ENCODE assay signal across 8 cellular contexts in genomic region chr21:16330340-16331319, GRCh38.
DNase-seq lines count a peak whose midpoint lies in the region; ATAC-seq and TF ChIP-seq lines count a peak whose summit lies in the region.

No MANE protein-coding gene starts in this region.

- H3K4me3 ChIP-seq in Caco-2 (ENCODE audit: low read depth, low read length) (no peak overlapping the region), skeletal muscle cell (ENCODE audit: low read depth, low read length) (no peak overlapping the region)

- H3K27ac Mint-ChIP-seq in Caco-2 (ENCODE audit: unreplicated experiment), result no peak overlapping the region

- BruUV-seq in Caco-2 (replicated peaks; lab: Mats Ljungman, UMichigan), result no TSS peak

- H3K27me3 ChIP-seq in Caco-2 (replicated peaks; ENCODE audit: control insufficient read depth, insufficient read depth, low read length), result no peaks in the 10 kb centered on the region

- no peaks in the 10 kb centered on the region for H3K4me1 ChIP-seq in Caco-2

- intact Hi-C loops in Caco-2 (cut with micrococcal nuclease; ENCODE audit: unreplicated experiment), result loop anchor here (1.0 to 5.0 kb wide), 4 partner anchors 136 to 438 kb away; no protein-coding TSS in a partner anchor

- no peaks in the 10 kb centered on the region for H3K9me3 ChIP-seq in Caco-2

- no peaks in the 10 kb centered on the region for H3K27me3 Mint-ChIP-seq in Caco-2 (ENCODE audit: insufficient read depth, unreplicated experiment)

- no peaks in the 10 kb centered on the region for H3K4me1 Mint-ChIP-seq in Caco-2 (ENCODE audit: low read depth, unreplicated experiment)

- CTCF ChIA-PET in Caco-2 (lab: Charles Lee), result interaction anchor here (0.6 to 1.2 kb wide), 4 partner anchors 137 to 248 kb away, joined by 3 to 5 read pairs (median 3); no protein-coding TSS in a partner anchor

- no peaks in the 10 kb centered on the region for H3K36me3 Mint-ChIP-seq in Caco-2 (ENCODE audit: insufficient read depth, unreplicated experiment)

- ATAC-seq in GM18909 (IDR thresholded peaks at IDR 0.05; ENCODE audit: poor library complexity, unreplicated experiment) (peak; percentile 93), HG03159 (IDR thresholded peaks at IDR 0.05; ENCODE audit: unreplicated experiment) (peak; percentile 96)

- H3K4me3 Mint-ChIP-seq in Caco-2 (ENCODE audit: unreplicated experiment), result no peak overlapping the region

- peak; percentile 28 to 53 for TF ChIP-seq CTCF in Caco-2 (IDR thresholded peaks at IDR 0.05; ENCODE audit: insufficient read depth in 1 of 2, low read depth in 1 of 2, low read length in 1 of 2, severe bottlenecking in 1 of 2, unreplicated experiment in 1 of 2)

- POLR2A ChIA-PET in Caco-2 (lab: Charles Lee), result no interaction called here

- peak in 1 of 2 experiments; percentile 60 for DNase-seq in Caco-2
- peak; percentile 50 for DNase-seq in NCI-H2196 (lab: John Stamatoyannopoulos, UW; ENCODE audit: unreplicated experiment)
- peak; percentile 73 for DNase-seq in amniotic epithelial cell (ENCODE audit: low read depth)
- peak; percentile 14 for DNase-seq in hepatic stellate cell (ENCODE audit: low spot score)
- peak; percentile 41 for DNase-seq in skeletal muscle cell (ENCODE audit: low read depth)
- no peak for DNase-seq in activated gamma-delta T cell (lab: John Stamatoyannopoulos, UW)

- no peaks in the 10 kb centered on the region for H3K36me3 ChIP-seq in Caco-2 (ENCODE audit: control insufficient read depth, insufficient read depth, low read length)

- no peaks in the 10 kb centered on the region for H3K9me3 Mint-ChIP-seq in Caco-2 (ENCODE audit: unreplicated experiment)
